In genomic region chr6:167113935-167114910, GRCh38 we compare ENCODE assay signal across 7 cellular contexts. TPM values are rescaled to one million over a fixed set of nuclear protein-coding genes. Genes with fewer than 3 reads are reported as not detected.
DNase-seq lines count a peak whose midpoint lies in the region; ATAC-seq and TF ChIP-seq lines count a peak whose summit lies in the region.

No MANE protein-coding gene starts in this region.

- peak; percentile 76 for DNase-seq in T-helper 9 cell
- peak; percentile 10 to 51 for DNase-seq in stimulated activated CD4-positive, alpha-beta T cell treated with anti-CD3 and anti-CD28 coated beads, Interleukin-15, amount 100 ng/mL, for 48 hours (ENCODE audit: low read depth in 2 of 2)
- no peak for DNase-seq in endothelial cell (ENCODE audit: low spot score)
- DNase-seq in NCI-H446 (lab: John Stamatoyannopoulos, UW) = no peak
- DNase-seq in NCI-H1105 (lab: John Stamatoyannopoulos, UW) = no peak

- H3K9me3 Mint-ChIP-seq in endothelial cell (ENCODE audit: unreplicated experiment) = no peaks in the 10 kb centered on the region

- in situ Hi-C loops in GM18951 (cut with MboI; ENCODE audit: low sequenced_read_pairs, unreplicated experiment) = no loop called here

- TF ChIP-seq POLR2A in GM18951 (IDR thresholded peaks at IDR 0.05; ENCODE audit: extremely low read depth, insufficient read depth, insufficient read length) = peak; percentile 63

- no peak overlapping the region for H3K4me3 Mint-ChIP-seq in endothelial cell (ENCODE audit: unreplicated experiment)

- no peak for TF ChIP-seq CTCF in endothelial cell (IDR thresholded peaks at IDR 0.05; ENCODE audit: unreplicated experiment)

- peak; percentile 77 for ATAC-seq in HG02763 (IDR thresholded peaks at IDR 0.05; ENCODE audit: unreplicated experiment)

- no peaks in the 10 kb centered on the region for H3K36me3 Mint-ChIP-seq in endothelial cell (ENCODE audit: low read depth, unreplicated experiment)

- peaks cover 3% of the 10 kb centered on the region for H3K27me3 Mint-ChIP-seq in endothelial cell (ENCODE audit: unreplicated experiment)

- H3K4me1 Mint-ChIP-seq in endothelial cell (ENCODE audit: unreplicated experiment) = no peaks in the 10 kb centered on the region

- H3K27ac Mint-ChIP-seq in endothelial cell (ENCODE audit: unreplicated experiment) = no peak overlapping the region

RNA-seq across cellular contexts. Expression of gene CCR6, which starts 8.7 kb away (rescaled TPM):
- not detected for total RNA-seq in endothelial cell (ENCODE audit: unreplicated experiment)

RNA-seq across cellular contexts. Expression of gene GPR31, which starts 43.6 kb away (rescaled TPM):
- total RNA-seq in endothelial cell (ENCODE audit: unreplicated experiment) = not detected

Comparison
In these comparisons a context has a peak if more than half of its experiments do, and no peak if none do; other contexts are left out.
1. DNase-seq: peak in T-helper 9 cell (single experiment) and stimulated activated CD4-positive, alpha-beta T cell treated with anti-CD3 and anti-CD28 coated beads, Interleukin-15, amount 100 ng/mL, for 48 hours (2 of 2); none in endothelial cell (single experiment), NCI-H446 (0 of 2) and NCI-H1105 (single experiment).